ENCODE assay signal across 18 cellular contexts in genomic region chr7:4123823-4124222, GRCh38.
DNase-seq lines count a peak whose midpoint lies in the region; ATAC-seq, FAIRE-seq and TF ChIP-seq lines count a peak whose summit lies in the region.
"Had no signal": no experiment of that assay in that cellular context is flagged by ENCODE, and none has a peak within 500 bp of the region (broad histone marks: within the 10 kb centered on the region; RNA-seq: fewer than 3 reads in every experiment).

No MANE protein-coding gene starts in this region.

- ATAC-seq in natural killer cell: peak in 2 of 3 donors; percentile 42 to 70
- ATAC-seq in GM21723 (IDR thresholded peaks at IDR 0.05; ENCODE audit: unreplicated experiment): no peak
- ATAC-seq: left lung; naive thymus-derived CD4-positive, alpha-beta T cell had no signal

- WGBS in mammary epithelial cell (ENCODE audit: low coverage, missing lambda C conversion rate): 50% methylated on average over 4 of the region's 8 CpGs

- H3K27me3 ChIP-seq in mammary epithelial cell (ENCODE audit: insufficient read depth, low read length): no peaks in the 10 kb centered on the region
- no peaks in the 10 kb centered on the region for H3K27me3 ChIP-seq in MG63
- H3K27me3 ChIP-seq in effector memory CD4-positive, alpha-beta T cell (replicated peaks; ENCODE audit: control insufficient read depth, insufficient read depth, low read length, poor library complexity, severe bottlenecking): no peaks in the 10 kb centered on the region
- H3K27me3 ChIP-seq: left lung had no signal

- no peak overlapping the region for H3K27ac ChIP-seq in mammary epithelial cell (ENCODE audit: insufficient read depth, low read depth, low read length)
- no peak overlapping the region for H3K27ac ChIP-seq in effector memory CD4-positive, alpha-beta T cell (ENCODE audit: insufficient read depth, low read length, poor library complexity, severe bottlenecking)
- H3K27ac ChIP-seq: esophagus squamous epithelium, GM23248, left lung, prostate gland had no signal

- CTCF ChIA-PET in mammary epithelial cell (lab: Charles Lee; ENCODE audit: low non-redundant PET): no interaction called here

- H3K36me3 ChIP-seq in mammary epithelial cell (ENCODE audit: insufficient read depth, low read length) (no peaks in the 10 kb centered on the region), MG63 (no peaks in the 10 kb centered on the region)
- no peaks in the 10 kb centered on the region for H3K36me3 ChIP-seq in effector memory CD4-positive, alpha-beta T cell (ENCODE audit: control insufficient read depth, insufficient read depth, low read length)
- H3K36me3 ChIP-seq: left lung, prostate gland had no signal

- no peaks in the 10 kb centered on the region for H4K20me1 ChIP-seq in mammary epithelial cell (ENCODE audit: insufficient read depth, low read length)

- H3K79me2 ChIP-seq in mammary epithelial cell (ENCODE audit: insufficient read depth, low read length): no peaks in the 10 kb centered on the region

- no peak overlapping the region for H3K4me2 ChIP-seq in mammary epithelial cell (ENCODE audit: insufficient read depth, low read depth, low read length)

- no peaks in the 10 kb centered on the region for H3K4me1 ChIP-seq in mammary epithelial cell (ENCODE audit: insufficient read depth, low read length)
- no peaks in the 10 kb centered on the region for H3K4me1 ChIP-seq in effector memory CD4-positive, alpha-beta T cell (ENCODE audit: control insufficient read depth, insufficient read depth, low read length, poor library complexity, severe bottlenecking)
- H3K4me1 ChIP-seq: esophagus squamous epithelium, left lung, prostate gland had no signal

- in situ Hi-C loops in Caki2 (cut with HindIII; ENCODE audit: low pct_unique_long_range_greater_than_20kb, low sequenced_read_pairs) (no loop called here), mammary epithelial cell (cut with MboI; ENCODE audit: low sequenced_read_pairs in 2 of 2) (no loop called here)

- no peak for TF ChIP-seq CTCF in NB4 (IDR thresholded peaks at IDR 0.05; ENCODE audit: low read depth, low read length)
- TF ChIP-seq CTCF in mammary epithelial cell (conservative IDR thresholded peaks at IDR 0.05 in 1 of 2, IDR thresholded peaks at IDR 0.05 in 1 of 2; ENCODE audit: extremely low read depth in 1 of 2, insufficient read depth in 1 of 2, low read depth in 1 of 2, low read length in 2 of 2): no peak
- TF ChIP-seq CTCF in natural killer cell (IDR thresholded peaks at IDR 0.05): no peak

- H3K4me3 ChIP-seq in NB4 (ENCODE audit: low read depth, low read length) (no peak overlapping the region), mammary epithelial cell (replicated peaks in 1 of 3; ENCODE audit: insufficient read depth in 1 of 3, low read depth in 2 of 3, low read length in 3 of 3) (no peak overlapping the region), MG63 (no peak overlapping the region)
- H3K4me3 ChIP-seq in effector memory CD4-positive, alpha-beta T cell (ENCODE audit: insufficient read depth, low read depth, low read length, poor library complexity, severe bottlenecking): no peak overlapping the region
- H3K4me3 ChIP-seq: esophagus squamous epithelium, GM23248, left lung, prostate gland had no signal

- peaks cover 0 to 5% of the 10 kb centered on the region in 2 donors for H3K27me3 Mint-ChIP-seq in natural killer cell (ENCODE audit: low read depth in 2 of 2)

- peaks cover 11 to 14% of the 10 kb centered on the region in 2 donors for H3K9me3 Mint-ChIP-seq in natural killer cell

- DNase-seq in Caki2 (ENCODE audit: low read depth) (peak; percentile 71), NB4 (ENCODE audit: low read depth) (peak; percentile 76), mammary epithelial cell (peak; percentile 73), natural killer cell (no peak), MG63 (no peak), GM19239 (ENCODE audit: insufficient read length, low spot score) (no peak)
- DNase-seq in effector memory CD4-positive, alpha-beta T cell: no peak
- DNase-seq: activated CD4-positive, alpha-beta T cell treated with anti-CD3 and anti-CD28 coated beads, Interleukin-2, amount 50 U/mL, for 1 hour; amygdala; esophagus squamous epithelium; GM23248; hippocampal formation; left lung; naive thymus-derived CD4-positive, alpha-beta T cell; NCI-H1092; T-helper 9 cell had no signal

- H2AFZ ChIP-seq in mammary epithelial cell (ENCODE audit: low read depth, low read length): no peak overlapping the region
- H2AFZ ChIP-seq: GM23248 had no signal

- H3K9me3 ChIP-seq in mammary epithelial cell (replicated peaks; ENCODE audit: insufficient read depth, low read length) (peaks cover 30% of the 10 kb centered on the region), MG63 (peaks cover 8% of the 10 kb centered on the region)
- no peaks in the 10 kb centered on the region for H3K9me3 ChIP-seq in effector memory CD4-positive, alpha-beta T cell (ENCODE audit: control insufficient read depth, low read length)
- H3K9me3 ChIP-seq: prostate gland had no signal

- peaks cover 19% of the 10 kb centered on the region for H3K36me3 Mint-ChIP-seq in natural killer cell

- no peak overlapping the region for H3K27ac Mint-ChIP-seq in natural killer cell
- H3K27ac Mint-ChIP-seq: naive thymus-derived CD4-positive, alpha-beta T cell had no signal

- H3K4me1 Mint-ChIP-seq in natural killer cell: peaks cover 7 to 18% of the 10 kb centered on the region in 2 donors

- no TSS peak for BruUV-seq in mammary epithelial cell (replicated peaks; lab: Mats Ljungman, UMichigan)

- H3K9ac ChIP-seq in mammary epithelial cell (ENCODE audit: insufficient read depth, low read length): no peak overlapping the region
- H3K9ac ChIP-seq: GM23248 had no signal

- no peak for TF ChIP-seq POLR2A in NB4 (IDR thresholded peaks at IDR 0.05; ENCODE audit: extremely low read depth, insufficient read length)

- FAIRE-seq in GM19239 (lab: Jason Lieb, UNC): no peak

- intact Hi-C loops in mammary epithelial cell (cut with micrococcal nuclease) (no loop called here), natural killer cell (cut with micrococcal nuclease) (no loop called here)

- H3K4me3 Mint-ChIP-seq in natural killer cell: no peak overlapping the region
- H3K4me3 Mint-ChIP-seq: naive thymus-derived CD4-positive, alpha-beta T cell had no signal

- dilution Hi-C loops in mammary epithelial cell (cut with HindIII; ENCODE audit: low sequenced_read_pairs): loop anchor here (5.0 kb wide), 1 partner anchor 77 kb away; no protein-coding TSS in a partner anchor

Comparison
In these comparisons a context has a peak if more than half of its experiments do, and no peak if none do; other contexts are left out.
1. DNase-seq: peak in Caki2 (single experiment), NB4 (single experiment) and mammary epithelial cell (single experiment); none in natural killer cell (single experiment), MG63 (single experiment), effector memory CD4-positive, alpha-beta T cell (0 of 3) and GM19239 (single experiment).